In the genomic region with DNA sequence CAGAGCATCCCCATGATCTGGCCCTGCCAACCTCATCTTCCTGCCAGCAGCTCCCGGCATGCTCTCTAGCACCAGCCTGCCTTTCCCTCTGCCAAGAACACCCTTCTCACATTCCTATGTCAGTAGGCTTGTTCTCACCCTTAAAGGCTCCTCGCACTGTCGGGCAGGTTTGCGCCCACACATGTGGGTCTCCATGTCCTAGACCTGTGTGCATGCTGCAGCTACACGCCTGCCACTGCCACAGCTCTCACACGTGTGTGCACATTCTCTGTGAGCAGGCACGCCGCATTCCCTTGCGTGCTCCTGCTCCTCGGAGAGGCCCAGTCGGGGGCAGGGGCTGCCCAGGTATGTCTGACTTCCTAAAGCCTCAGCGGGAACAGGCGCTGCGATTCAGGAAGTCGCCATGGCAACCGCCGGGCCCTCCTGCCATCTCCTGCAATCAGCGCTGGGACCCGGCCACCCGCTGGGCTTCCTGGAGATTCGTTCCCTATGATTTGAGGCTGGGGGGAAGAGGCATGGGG, we compare ENCODE assay signal across 20 cellular contexts. TPM values are rescaled to one million over a fixed set of nuclear protein-coding genes. Genes with fewer than 3 reads are reported as not detected.
DNase-seq lines count a peak whose midpoint lies in the region; ATAC-seq and TF ChIP-seq lines count a peak whose summit lies in the region.
"Had no signal": no experiment of that assay in that cellular context is flagged by ENCODE, and none has a peak within 500 bp of the region (broad histone marks: within the 10 kb centered on the region; RNA-seq: fewer than 3 reads in every experiment).

No MANE protein-coding gene starts in this region.

- no peak for TF ChIP-seq CTCF in heart left ventricle (IDR thresholded peaks at IDR 0.05)
- no peak for TF ChIP-seq CTCF in neural progenitor cell (IDR thresholded peaks at IDR 0.05)
- TF ChIP-seq CTCF in CD8-positive, alpha-beta T cell (IDR thresholded peaks at IDR 0.05), result no peak

- H3K36me3 Mint-ChIP-seq in neural progenitor cell, result no peaks in the 10 kb centered on the region
- H3K36me3 Mint-ChIP-seq in CD8-positive, alpha-beta T cell, result no peaks in the 10 kb centered on the region
- H3K36me3 Mint-ChIP-seq: T-cell had no signal

- H3K27ac ChIP-seq in HUES48 (ENCODE audit: low read depth, low read length) (peak overlapping the region; percentile 6), heart left ventricle (peak overlapping the region in 1 of 12 donors; percentile 10), neural progenitor cell (no peak overlapping the region)
- H3K27ac ChIP-seq in CD8-positive, alpha-beta T cell (ENCODE audit: low read depth, low read length), result no peak overlapping the region
- H3K27ac ChIP-seq: adrenal gland, C4-2B, thoracic aorta had no signal

- no peak overlapping the region for H3K4me3 ChIP-seq in HUES48 (ENCODE audit: low read depth, low read length)
- H3K4me3 ChIP-seq in heart left ventricle, result no peak overlapping the region
- no peak overlapping the region for H3K4me3 ChIP-seq in neural progenitor cell
- no peak overlapping the region for H3K4me3 ChIP-seq in CD8-positive, alpha-beta T cell (ENCODE audit: low read depth, low read length)
- H3K4me3 ChIP-seq: adrenal gland, smooth muscle cell, thoracic aorta had no signal

- 23 to 44% (median 31%) methylated on average over 13 to 21 of the region's 21 CpGs for WGBS in heart left ventricle, 4 donors

- peaks cover 42% of the 10 kb centered on the region for H4K20me1 ChIP-seq in neural progenitor cell (ENCODE audit: low read depth)

- H3F3A ChIP-seq in neural progenitor cell (ENCODE audit: low read depth), result peaks cover 4% of the 10 kb centered on the region

- peak overlapping the region; percentile 62 for H3K4me2 ChIP-seq in neural progenitor cell
- H3K4me2 ChIP-seq: smooth muscle cell had no signal

- POLR2A ChIA-PET in CD8-positive, alpha-beta T cell (lab: Charles Lee), result interaction anchor here (0.6 to 1.0 kb wide), 2 partner anchors 35 to 177 kb away, joined by 4 read pairs; no protein-coding TSS in a partner anchor

- ATAC-seq in heart left ventricle (peak; percentile 62 to 77 (median 68)), GM18520 (IDR thresholded peaks at IDR 0.05; ENCODE audit: unreplicated experiment) (no peak)
- no peak for ATAC-seq in CD8-positive, alpha-beta T cell
- ATAC-seq: PC-3, T-cell had no signal

- H3K36me3 ChIP-seq in HUES48 (ENCODE audit: control insufficient read depth, insufficient read depth, low read length), result no peaks in the 10 kb centered on the region
- no peaks in the 10 kb centered on the region for H3K36me3 ChIP-seq in heart left ventricle
- no peaks in the 10 kb centered on the region for H3K36me3 ChIP-seq in neural progenitor cell
- H3K36me3 ChIP-seq in CD8-positive, alpha-beta T cell (ENCODE audit: insufficient read depth, low read length), result no peaks in the 10 kb centered on the region
- H3K36me3 ChIP-seq: adrenal gland, thoracic aorta had no signal

- intact Hi-C loops in heart left ventricle (cut with DNase I), result loop anchor here in 1 of 10 donors (10.0 kb wide), 1 partner anchor 123 kb away; no protein-coding TSS in a partner anchor
- intact Hi-C loops in CD8-positive, alpha-beta T cell (cut with DNase I, micrococcal nuclease), result no loop called here

- H3K4me3 Mint-ChIP-seq in neural progenitor cell, result no peak overlapping the region
- no peak overlapping the region for H3K4me3 Mint-ChIP-seq in CD8-positive, alpha-beta T cell
- H3K4me3 Mint-ChIP-seq: neural crest cell, T-cell had no signal

- H3K4me1 ChIP-seq in HUES48 (ENCODE audit: control insufficient read depth, insufficient read depth, low read length) (peaks cover 30% of the 10 kb centered on the region), heart left ventricle (peaks cover 0 to 67% (median 37%) of the 10 kb centered on the region in 12 donors), neural progenitor cell (peaks cover 25% of the 10 kb centered on the region)
- H3K4me1 ChIP-seq in CD8-positive, alpha-beta T cell (ENCODE audit: insufficient read depth, low read length), result peaks cover 3% of the 10 kb centered on the region

- H3K9me3 ChIP-seq in HUES48 (ENCODE audit: control insufficient read depth, insufficient read depth, low read length), result no peaks in the 10 kb centered on the region
- H3K9me3 ChIP-seq in heart left ventricle, result no peaks in the 10 kb centered on the region
- no peaks in the 10 kb centered on the region for H3K9me3 ChIP-seq in neural progenitor cell (ENCODE audit: low read depth)
- H3K9me3 ChIP-seq in CD8-positive, alpha-beta T cell (ENCODE audit: low read length), result no peaks in the 10 kb centered on the region
- H3K9me3 ChIP-seq: adrenal gland, thoracic aorta had no signal

- CTCF ChIA-PET in CD8-positive, alpha-beta T cell (lab: Charles Lee), result interaction anchor here (3.0 to 9.0 kb wide), 2 partner anchors 8 to 219 kb away, joined by 19 to 61 read pairs; no protein-coding TSS in a partner anchor

- no peaks in the 10 kb centered on the region for H3K79me2 ChIP-seq in neural progenitor cell (ENCODE audit: low read depth)

- H3K9ac ChIP-seq in HUES48 (ENCODE audit: low read depth, low read length) (no peak overlapping the region), neural progenitor cell (no peak overlapping the region)

- TF ChIP-seq POLR2A in heart left ventricle (IDR thresholded peaks at IDR 0.05), result no peak

- in situ Hi-C loops in KBM-7 (cut with MboI; ENCODE audit: low pct_unique_long_range_greater_than_20kb, low sequenced_read_pairs), result no loop called here

- H3K27ac Mint-ChIP-seq in neural progenitor cell, result no peak overlapping the region
- H3K27ac Mint-ChIP-seq in CD8-positive, alpha-beta T cell, result no peak overlapping the region

- H3K27me3 Mint-ChIP-seq in neural progenitor cell (ENCODE audit: insufficient read depth, low read depth), result peaks cover 35% of the 10 kb centered on the region
- peaks cover 13% of the 10 kb centered on the region for H3K27me3 Mint-ChIP-seq in CD8-positive, alpha-beta T cell (ENCODE audit: low read depth)

- DNase-seq in NCI-H69 (lab: John Stamatoyannopoulos, UW) (peak; percentile 91), heart left ventricle (peak in 4 of 5 donors; percentile 51 to 68 (median 53)), neural progenitor cell (ENCODE audit: low spot score) (peak; percentile 74), KBM-7 (no peak)
- no peak for DNase-seq in activated CD8-positive, alpha-beta memory T cell treated with anti-CD3 and anti-CD28 coated beads, Interleukin-2, amount 50 U/mL, for 4 hours
- DNase-seq in CD8-positive, alpha-beta T cell, result no peak
- DNase-seq: activated CD4-positive, alpha-beta T cell treated with anti-CD3 and anti-CD28 coated beads for 48 hours; activated T-cell treated with anti-CD3 and anti-CD28 coated beads, Interleukin-2, amount 50 U/mL, for 48 hours; NCI-H1930; PC-3 had no signal

- H3K27me3 ChIP-seq in HUES48 (ENCODE audit: control insufficient read depth, insufficient read depth, low read length) (peaks cover 51% of the 10 kb centered on the region), heart left ventricle (peaks cover 0 to 14% (median 0%) of the 10 kb centered on the region in 9 donors), neural progenitor cell (peaks cover 100% of the 10 kb centered on the region)
- H3K27me3 ChIP-seq in CD8-positive, alpha-beta T cell (ENCODE audit: insufficient read depth, low read length), result no peaks in the 10 kb centered on the region

- H2AFZ ChIP-seq in neural progenitor cell (replicated peaks), result no peak overlapping the region

- peaks cover 29% of the 10 kb centered on the region for H3K4me1 Mint-ChIP-seq in neural progenitor cell
- peaks cover 6% of the 10 kb centered on the region for H3K4me1 Mint-ChIP-seq in CD8-positive, alpha-beta T cell (ENCODE audit: low read depth)

- H3K9me3 Mint-ChIP-seq in neural progenitor cell, result no peaks in the 10 kb centered on the region
- no peaks in the 10 kb centered on the region for H3K9me3 Mint-ChIP-seq in CD8-positive, alpha-beta T cell
- H3K9me3 Mint-ChIP-seq: neural crest cell, T-cell had no signal

RNA-seq across cellular contexts. Expression of a gene that starts 28.1 kb away (rescaled TPM):
- total RNA-seq in heart left ventricle (100 to 1,000 TPM; 183 to 316 (median 260) TPM), neural progenitor cell (ENCODE audit: low replicate concordance) (33.6 and 49.6 TPM in 2 replicates)
- polyA plus RNA-seq in heart left ventricle, result 100 to 1,000 TPM; 301 to 919 TPM
- total RNA-seq in CD8-positive, alpha-beta T cell, result 1 to 10 TPM; 5.7 to 7.0 TPM

RNA-seq across cellular contexts. Expression of a gene that starts 28.2 kb away (rescaled TPM):
- total RNA-seq in heart left ventricle (not detected), neural progenitor cell (ENCODE audit: low replicate concordance) (1.7 and 3.7 TPM in 2 replicates)
- not detected for polyA plus RNA-seq in heart left ventricle
- not detected for total RNA-seq in CD8-positive, alpha-beta T cell
- total RNA-seq: dermis microvascular lymphatic vessel endothelial cell, liver, neural crest cell, PC-3, smooth muscle cell, T-cell, thoracic aorta had no signal
- polyA plus RNA-seq: liver, smooth muscle cell had no signal

RNA-seq across cellular contexts. Expression of a gene that starts 38.4 kb away (rescaled TPM):
- total RNA-seq in heart left ventricle (10 to 100 TPM in 1 of 9 donors, 1 to 10 TPM in 8; 4.3 to 10.9 (median 7.9) TPM), neural progenitor cell (ENCODE audit: low replicate concordance) (0.75 and 0.84 TPM in 2 replicates)
- polyA plus RNA-seq in heart left ventricle, result 1 to 10 TPM; 2.7 to 9.5 TPM
- total RNA-seq in CD8-positive, alpha-beta T cell, result under 1 TPM; 0.68 to 1.00 TPM

Comparison
In these comparisons a context has a peak if more than half of its experiments do, and no peak if none do; other contexts are left out.
1. DNase-seq: peak in NCI-H69 (single experiment), heart left ventricle (4 of 5) and neural progenitor cell (single experiment); none in KBM-7 (single experiment), activated CD8-positive, alpha-beta memory T cell treated with anti-CD3 and anti-CD28 coated beads, Interleukin-2, amount 50 U/mL, for 4 hours (single experiment) and CD8-positive, alpha-beta T cell (0 of 7).
2. ATAC-seq: peak in heart left ventricle (4 of 4); none in GM18520 (single experiment) and CD8-positive, alpha-beta T cell (single experiment).